ENCODE assay signal across 2 cellular contexts in the genomic region with DNA sequence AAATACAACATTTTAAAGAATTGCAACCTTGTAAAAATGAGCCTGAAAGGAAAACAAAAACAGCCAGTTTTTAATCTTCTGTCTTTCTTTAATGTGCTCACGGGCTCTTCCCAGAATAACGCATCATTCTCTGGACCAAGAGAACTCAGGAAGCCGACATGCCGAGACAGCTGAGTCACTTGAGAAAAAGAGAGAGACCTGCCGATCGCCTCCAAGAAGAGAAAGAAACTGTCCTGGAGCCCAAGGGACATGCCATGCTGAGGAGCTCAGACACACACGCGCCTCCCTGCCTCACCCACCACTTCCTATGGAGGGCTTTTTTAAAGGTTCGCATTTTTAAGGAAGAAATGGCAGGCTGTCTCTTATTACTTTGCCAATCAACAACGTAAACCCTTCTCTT.
TF ChIP-seq lines count a peak whose summit lies in the region.

No MANE protein-coding gene starts in this region.

TF ChIP-seq in SK-N-SH, 30 proteins besides CTCF, POLR2A, EP300 and RAD21:
- TF ChIP-seq GATA2 (CRISPR knock-in tag; IDR thresholded peaks at IDR 0.05) (no peak), TCF12 (IDR thresholded peaks at IDR 0.05) (no peak), POLR2AphosphoS5 (IDR thresholded peaks at IDR 0.05; ENCODE audit: low read depth, low read length) (no peak), NRF1 (IDR thresholded peaks at IDR 0.05; ENCODE audit: low read depth, low read length) (no peak), RFX5 (IDR thresholded peaks at IDR 0.05; ENCODE audit: low read length) (no peak), SIN3A (IDR thresholded peaks at IDR 0.05; ENCODE audit: borderline replicate concordance, low read depth, low read length) (no peak), GABPA (IDR thresholded peaks at IDR 0.05; ENCODE audit: low read depth) (no peak), MXI1 (IDR thresholded peaks at IDR 0.05; ENCODE audit: low read depth, low read length) (no peak), YY1 (IDR thresholded peaks at IDR 0.05; ENCODE audit: low read depth) (no peak)
- TF ChIP-seq, protein P1, sequence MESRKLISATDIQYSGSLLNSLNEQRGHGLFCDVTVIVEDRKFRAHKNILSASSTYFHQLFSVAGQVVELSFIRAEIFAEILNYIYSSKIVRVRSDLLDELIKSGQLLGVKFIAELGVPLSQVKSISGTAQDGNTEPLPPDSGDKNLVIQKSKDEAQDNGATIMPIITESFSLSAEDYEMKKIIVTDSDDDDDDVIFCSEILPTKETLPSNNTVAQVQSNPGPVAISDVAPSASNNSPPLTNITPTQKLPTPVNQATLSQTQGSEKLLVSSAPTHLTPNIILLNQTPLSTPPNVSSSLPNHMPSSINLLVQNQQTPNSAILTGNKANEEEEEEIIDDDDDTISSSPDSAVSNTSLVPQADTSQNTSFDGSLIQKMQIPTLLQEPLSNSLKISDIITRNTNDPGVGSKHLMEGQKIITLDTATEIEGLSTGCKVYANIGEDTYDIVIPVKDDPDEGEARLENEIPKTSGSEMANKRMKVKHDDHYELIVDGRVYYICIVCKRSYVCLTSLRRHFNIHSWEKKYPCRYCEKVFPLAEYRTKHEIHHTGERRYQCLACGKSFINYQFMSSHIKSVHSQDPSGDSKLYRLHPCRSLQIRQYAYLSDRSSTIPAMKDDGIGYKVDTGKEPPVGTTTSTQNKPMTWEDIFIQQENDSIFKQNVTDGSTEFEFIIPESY (IDR thresholded peaks at IDR 0.05; ENCODE audit: borderline replicate concordance, low read depth) = no peak
- TF ChIP-seq, protein P2, sequence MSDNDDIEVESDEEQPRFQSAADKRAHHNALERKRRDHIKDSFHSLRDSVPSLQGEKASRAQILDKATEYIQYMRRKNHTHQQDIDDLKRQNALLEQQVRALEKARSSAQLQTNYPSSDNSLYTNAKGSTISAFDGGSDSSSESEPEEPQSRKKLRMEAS (IDR thresholded peaks at IDR 0.05; ENCODE audit: low read depth) = no peak
- TF ChIP-seq, protein P3, sequence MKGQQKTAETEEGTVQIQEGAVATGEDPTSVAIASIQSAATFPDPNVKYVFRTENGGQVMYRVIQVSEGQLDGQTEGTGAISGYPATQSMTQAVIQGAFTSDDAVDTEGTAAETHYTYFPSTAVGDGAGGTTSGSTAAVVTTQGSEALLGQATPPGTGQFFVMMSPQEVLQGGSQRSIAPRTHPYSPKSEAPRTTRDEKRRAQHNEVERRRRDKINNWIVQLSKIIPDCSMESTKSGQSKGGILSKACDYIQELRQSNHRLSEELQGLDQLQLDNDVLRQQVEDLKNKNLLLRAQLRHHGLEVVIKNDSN (IDR thresholded peaks at IDR 0.05; ENCODE audit: borderline replicate concordance, low read depth) = no peak
- TF ChIP-seq, protein P4, sequence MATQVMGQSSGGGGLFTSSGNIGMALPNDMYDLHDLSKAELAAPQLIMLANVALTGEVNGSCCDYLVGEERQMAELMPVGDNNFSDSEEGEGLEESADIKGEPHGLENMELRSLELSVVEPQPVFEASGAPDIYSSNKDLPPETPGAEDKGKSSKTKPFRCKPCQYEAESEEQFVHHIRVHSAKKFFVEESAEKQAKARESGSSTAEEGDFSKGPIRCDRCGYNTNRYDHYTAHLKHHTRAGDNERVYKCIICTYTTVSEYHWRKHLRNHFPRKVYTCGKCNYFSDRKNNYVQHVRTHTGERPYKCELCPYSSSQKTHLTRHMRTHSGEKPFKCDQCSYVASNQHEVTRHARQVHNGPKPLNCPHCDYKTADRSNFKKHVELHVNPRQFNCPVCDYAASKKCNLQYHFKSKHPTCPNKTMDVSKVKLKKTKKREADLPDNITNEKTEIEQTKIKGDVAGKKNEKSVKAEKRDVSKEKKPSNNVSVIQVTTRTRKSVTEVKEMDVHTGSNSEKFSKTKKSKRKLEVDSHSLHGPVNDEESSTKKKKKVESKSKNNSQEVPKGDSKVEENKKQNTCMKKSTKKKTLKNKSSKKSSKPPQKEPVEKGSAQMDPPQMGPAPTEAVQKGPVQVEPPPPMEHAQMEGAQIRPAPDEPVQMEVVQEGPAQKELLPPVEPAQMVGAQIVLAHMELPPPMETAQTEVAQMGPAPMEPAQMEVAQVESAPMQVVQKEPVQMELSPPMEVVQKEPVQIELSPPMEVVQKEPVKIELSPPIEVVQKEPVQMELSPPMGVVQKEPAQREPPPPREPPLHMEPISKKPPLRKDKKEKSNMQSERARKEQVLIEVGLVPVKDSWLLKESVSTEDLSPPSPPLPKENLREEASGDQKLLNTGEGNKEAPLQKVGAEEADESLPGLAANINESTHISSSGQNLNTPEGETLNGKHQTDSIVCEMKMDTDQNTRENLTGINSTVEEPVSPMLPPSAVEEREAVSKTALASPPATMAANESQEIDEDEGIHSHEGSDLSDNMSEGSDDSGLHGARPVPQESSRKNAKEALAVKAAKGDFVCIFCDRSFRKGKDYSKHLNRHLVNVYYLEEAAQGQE (IDR thresholded peaks at IDR 0.05; ENCODE audit: low read depth, low read length) = no peak
- TF ChIP-seq, protein P5, sequence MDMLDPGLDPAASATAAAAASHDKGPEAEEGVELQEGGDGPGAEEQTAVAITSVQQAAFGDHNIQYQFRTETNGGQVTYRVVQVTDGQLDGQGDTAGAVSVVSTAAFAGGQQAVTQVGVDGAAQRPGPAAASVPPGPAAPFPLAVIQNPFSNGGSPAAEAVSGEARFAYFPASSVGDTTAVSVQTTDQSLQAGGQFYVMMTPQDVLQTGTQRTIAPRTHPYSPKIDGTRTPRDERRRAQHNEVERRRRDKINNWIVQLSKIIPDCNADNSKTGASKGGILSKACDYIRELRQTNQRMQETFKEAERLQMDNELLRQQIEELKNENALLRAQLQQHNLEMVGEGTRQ (IDR thresholded peaks at IDR 0.05; ENCODE audit: borderline replicate concordance, low read depth, low read length) = no peak

TF ChIP-seq in endothelial cell of umbilical vein, 7 proteins besides CTCF, POLR2A, EP300 and RAD21:
- TF ChIP-seq POLR2AphosphoS5 (IDR thresholded peaks at IDR 0.05; ENCODE audit: insufficient read depth, low read depth, low read length) (no peak), FOS (IDR thresholded peaks at IDR 0.05; ENCODE audit: borderline replicate concordance, insufficient read depth, low read length) (no peak), GATA2 (IDR thresholded peaks at IDR 0.05; ENCODE audit: insufficient read depth, insufficient read length, low read depth, low read length) (no peak)
